Comparison of ENCODE assay signal across 8 cellular contexts in the genomic region with DNA sequence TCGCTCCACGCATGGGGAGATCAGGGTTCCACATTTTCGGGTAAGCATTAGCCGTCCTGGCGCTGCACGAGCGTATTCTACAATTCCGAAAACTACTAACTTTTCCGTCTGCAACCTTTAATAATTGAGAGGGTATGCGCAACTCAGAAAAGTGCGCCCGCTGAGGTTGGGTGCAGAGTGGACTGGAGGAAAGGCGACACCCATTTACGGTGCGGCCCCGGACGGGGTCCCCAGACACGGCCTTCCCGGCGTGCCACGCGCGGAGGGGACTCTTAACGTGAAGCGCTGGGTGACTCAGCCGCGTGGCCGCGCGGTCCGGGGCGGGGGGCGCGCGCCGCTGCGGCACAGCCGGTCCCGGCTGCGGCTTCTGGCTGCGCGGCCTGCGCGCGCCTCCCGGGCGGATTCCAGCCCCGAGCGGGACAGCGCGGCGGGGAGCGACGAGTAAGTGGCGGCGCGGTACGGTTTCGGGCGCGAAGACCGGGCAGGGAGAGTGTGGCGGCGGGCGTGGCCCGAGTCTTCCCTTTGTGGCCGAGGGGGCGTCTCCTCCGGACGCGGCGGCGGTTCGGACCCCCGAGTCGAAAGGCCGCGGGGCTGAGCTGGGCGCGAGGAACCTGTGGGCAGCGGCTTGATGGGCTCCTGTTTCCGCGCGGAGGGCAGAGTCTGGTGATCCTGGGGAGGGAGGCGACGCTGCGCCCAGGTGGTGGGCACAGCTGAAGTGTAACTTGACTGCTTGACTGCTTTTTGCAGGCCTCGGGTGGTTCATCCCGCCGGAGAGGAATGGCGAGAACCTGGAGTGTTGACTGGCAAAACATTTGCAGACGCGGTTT. TPM values are rescaled to one million over a fixed set of nuclear protein-coding genes. Genes with fewer than 3 reads are reported as not detected.
DNase-seq lines count a peak whose midpoint lies in the region; ATAC-seq, FAIRE-seq and TF ChIP-seq lines count a peak whose summit lies in the region.

Gene KCTD20, plus strand, starts transcription at position 330 of the 827 bp plus-strand sequence. CDS start 27,098 bp downstream, outside the sequence.
Gene PXT1, minus strand, starts transcription at position 184 of the 827 bp plus-strand sequence. CDS start 16,772 bp downstream, outside the sequence.

- H3K4me3 ChIP-seq in pancreas (peak within 1 kb of the TSS; percentile 75 to 92 (median 84)), thymus (ENCODE audit: low read length) (peak within 1 kb of the TSS; percentile 98)

- 1% methylated on average over 90 to 93 of the region's 93 CpGs for WGBS in pancreas, 2 donors
- under 1% methylated on average over 93 of the region's 93 CpGs for WGBS in thymus

- H3K36me3 ChIP-seq in pancreas (no peaks in the 10 kb centered on the region), thymus (ENCODE audit: control insufficient read depth, insufficient read depth) (no peaks in the 10 kb centered on the region)

- no peak for FAIRE-seq in pancreas (lab: Jason Lieb, UNC)

- H3K27ac ChIP-seq in pancreas (peak within 1 kb of the TSS; percentile 93 to 97 (median 96)), thymus (ENCODE audit: low read depth) (peak within 1 kb of the TSS; percentile 99)

- H3K4me3 Mint-ChIP-seq in activated naive CD8-positive, alpha-beta T cell treated with anti-CD3 and anti-CD28 coated beads for 36 hours, result peak within 1 kb of the TSS; percentile 96

- peak; percentile 72 for ATAC-seq in HG02588 (IDR thresholded peaks at IDR 0.05; ENCODE audit: unreplicated experiment)
- peak; percentile 92 for ATAC-seq in Right ventricle myocardium inferior
- ATAC-seq in pancreas, result peak; percentile 87 to 93 (median 92)

- H3K27me3 Mint-ChIP-seq in activated naive CD8-positive, alpha-beta T cell treated with anti-CD3 and anti-CD28 coated beads for 36 hours, result no peaks in the 10 kb centered on the region

- H3K9me3 ChIP-seq in pancreas (no peaks in the 10 kb centered on the region), thymus (ENCODE audit: control insufficient read depth) (no peaks in the 10 kb centered on the region)

- H3K9me3 Mint-ChIP-seq in activated naive CD8-positive, alpha-beta T cell treated with anti-CD3 and anti-CD28 coated beads for 36 hours, result no peaks in the 10 kb centered on the region

- H3K27me3 ChIP-seq in pancreas (no peaks in the 10 kb centered on the region), thymus (ENCODE audit: control insufficient read depth, insufficient read depth) (no peaks in the 10 kb centered on the region)

- H3K36me3 Mint-ChIP-seq in activated naive CD8-positive, alpha-beta T cell treated with anti-CD3 and anti-CD28 coated beads for 36 hours, result peaks cover 8% of the 10 kb centered on the region

- intact Hi-C loops in Right ventricle myocardium inferior (cut with DNase I) (loop anchor here (2.0 to 5.0 kb wide), 3 partner anchors 20 to 239 kb away; partner anchors contain the start of gene SRSF3), pancreas (cut with DNase I) (no loop called here)

- peaks cover 38% of the 10 kb centered on the region for H3K4me1 Mint-ChIP-seq in activated naive CD8-positive, alpha-beta T cell treated with anti-CD3 and anti-CD28 coated beads for 36 hours

- H3K4me1 ChIP-seq in pancreas (peaks cover 11 to 31% (median 30%) of the 10 kb centered on the region in 3 donors), thymus (ENCODE audit: control insufficient read depth, insufficient read depth, low read length) (peaks cover 9% of the 10 kb centered on the region)

- peak; percentile 90 for DNase-seq in GM10266 (ENCODE audit: extremely low spot score)
- DNase-seq in NCI-H1048 (lab: John Stamatoyannopoulos, UW), result peak; percentile 80
- peak; percentile 87 for DNase-seq in SKM-1 treated with dmso at 0.1 percent for 144 hours (lab: John Stamatoyannopoulos, UW; ENCODE audit: unreplicated experiment)
- peak; percentile 92 for DNase-seq in activated naive CD8-positive, alpha-beta T cell treated with anti-CD3 and anti-CD28 coated beads for 36 hours
- DNase-seq in Right ventricle myocardium inferior (ENCODE audit: missing footprints), result peak; percentile 96
- DNase-seq in pancreas, result peak; percentile 86 to 94 (median 88)

- peak within 1 kb of the TSS; percentile 97 for H3K27ac Mint-ChIP-seq in activated naive CD8-positive, alpha-beta T cell treated with anti-CD3 and anti-CD28 coated beads for 36 hours

- TF ChIP-seq CTCF in GM10266 (IDR thresholded peaks at IDR 0.05; ENCODE audit: control insufficient read depth, insufficient read depth, low read depth, missing control alignments), result no peak
- TF ChIP-seq CTCF in pancreas (IDR thresholded peaks at IDR 0.05), result no peak

RNA-seq across cellular contexts. Expression of gene KCTD20, which starts in this region (rescaled TPM):
- total RNA-seq in activated naive CD8-positive, alpha-beta T cell treated with anti-CD3 and anti-CD28 coated beads for 36 hours, result 10 to 100 TPM; 48.4 to 56.6 TPM
- total RNA-seq in Right ventricle myocardium inferior, result 26.4 TPM
- total RNA-seq in pancreas, result 10 to 100 TPM in 3 of 6 donors, 1 to 10 TPM in 3; 8.8 to 21.7 (median 11.0) TPM
- polyA plus RNA-seq in pancreas, result 10 to 100 TPM in 1 of 2 donors, 1 to 10 TPM in 1; 9.8 to 10.3 TPM
- polyA plus RNA-seq in thymus, result 19.5 TPM

RNA-seq across cellular contexts. Expression of gene PXT1, which starts in this region (rescaled TPM):
- under 1 TPM; 0.10 to 0.29 TPM for total RNA-seq in activated naive CD8-positive, alpha-beta T cell treated with anti-CD3 and anti-CD28 coated beads for 36 hours
- total RNA-seq in Right ventricle myocardium inferior (not detected), pancreas (not detected)
- polyA plus RNA-seq in pancreas (not detected), thymus (0.05 TPM)

Comparison
In these comparisons a context has a peak if more than half of its experiments do, and no peak if none do; other contexts are left out.
1. Peak in every context shown above with its lines: DNase-seq, ATAC-seq, H3K4me3 ChIP-seq and H3K27ac ChIP-seq.